In the genomic region with DNA sequence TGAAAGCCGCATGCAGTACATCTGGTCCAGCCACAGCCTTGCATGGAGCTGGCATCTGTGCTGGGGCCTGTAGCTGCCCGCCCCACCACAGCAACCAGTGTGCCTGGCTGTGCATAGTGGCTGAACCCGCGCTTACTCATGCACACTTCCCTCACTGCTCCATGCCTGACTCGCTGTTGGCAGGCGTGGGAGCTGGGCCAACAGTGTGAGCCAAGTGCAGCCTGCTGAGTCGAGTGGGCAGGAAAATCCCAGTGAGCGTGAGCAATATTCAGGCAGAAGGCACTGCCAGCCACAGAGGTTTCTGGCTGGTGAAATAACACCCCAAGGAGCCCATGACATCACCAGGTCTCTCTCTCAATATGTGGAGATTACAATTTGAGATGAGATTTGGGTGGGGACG, we compare ENCODE assay signal across 24 cellular contexts.
DNase-seq lines count a peak whose midpoint lies in the region; ATAC-seq and TF ChIP-seq lines count a peak whose summit lies in the region.
"Had no signal": no experiment of that assay in that cellular context is flagged by ENCODE, and none has a peak within 500 bp of the region (broad histone marks: within the 10 kb centered on the region; RNA-seq: fewer than 3 reads in every experiment).

No MANE protein-coding gene starts in this region.

- H3K27ac ChIP-seq in breast epithelium: no peak overlapping the region
- H3K27ac ChIP-seq in foreskin keratinocyte: no peak overlapping the region
- H3K27ac ChIP-seq: A549, cardiac muscle cell, heart right ventricle had no signal

- intact Hi-C loops in MCF 10A (cut with micrococcal nuclease) (no loop called here), breast epithelium (cut with DNase I; ENCODE audit: low total_unique reads) (no loop called here), Right ventricle myocardium superior (cut with DNase I) (no loop called here), Right ventricle myocardium inferior (cut with DNase I) (no loop called here)

- H3K27me3 ChIP-seq in breast epithelium: no peaks in the 10 kb centered on the region
- no peaks in the 10 kb centered on the region for H3K27me3 ChIP-seq in foreskin keratinocyte
- H3K27me3 ChIP-seq: cardiac muscle cell, heart right ventricle had no signal

- H3K36me3 Mint-ChIP-seq in MCF 10A (ENCODE audit: insufficient read depth, unreplicated experiment): no peaks in the 10 kb centered on the region
- H3K36me3 Mint-ChIP-seq: CD4-positive, CD25-positive, alpha-beta regulatory T cell; WTC11 had no signal

- no TSS peak for BruUV-seq in MCF 10A (replicated peaks; lab: Mats Ljungman, UMichigan)

- H3K27ac Mint-ChIP-seq in MCF 10A (ENCODE audit: low read depth, unreplicated experiment): no peak overlapping the region
- H3K27ac Mint-ChIP-seq: activated CD8-positive, alpha-beta T cell treated with anti-CD3 and anti-CD28 coated beads, Interleukin-2, amount 10 ng/mL, durations not matched to agents 7 days and 5 days; activated T-helper 1 cell treated with anti-CD3 and anti-CD28 coated beads, Interleukin-12 subunit alpha, Interleukin-12 subunit beta, Interleukin-2, Interleukin-4 antibody, amounts not matched to agents 30 ng/mL and 10 ng/mL and 1 ng/mL, durations not matched to agents 14 hours and 24 hours and 36 hours; CD4-positive, CD25-positive, alpha-beta regulatory T cell; nephron progenitor cell; WTC11 had no signal

- H3K9me3 ChIP-seq in breast epithelium: peaks cover 0 to 13% of the 10 kb centered on the region in 2 donors
- H3K9me3 ChIP-seq: A549 had no signal

- H3K27me3 Mint-ChIP-seq in MCF 10A (ENCODE audit: insufficient read depth, unreplicated experiment): no peaks in the 10 kb centered on the region
- H3K27me3 Mint-ChIP-seq: CD4-positive, CD25-positive, alpha-beta regulatory T cell had no signal

- no peak for TF ChIP-seq POLR2A in breast epithelium (IDR thresholded peaks at IDR 0.05)

- no peak overlapping the region for H3K4me3 Mint-ChIP-seq in MCF 10A (ENCODE audit: unreplicated experiment)
- H3K4me3 Mint-ChIP-seq: activated CD8-positive, alpha-beta T cell treated with anti-CD3 and anti-CD28 coated beads, Interleukin-2, amount 10 ng/mL, durations not matched to agents 7 days and 5 days; activated T-helper 1 cell treated with anti-CD3 and anti-CD28 coated beads, Interleukin-12 subunit alpha, Interleukin-12 subunit beta, Interleukin-2, Interleukin-4 antibody, amounts not matched to agents 30 ng/mL and 10 ng/mL and 1 ng/mL, durations not matched to agents 14 hours and 24 hours and 36 hours; CD4-positive, CD25-positive, alpha-beta regulatory T cell; nephron progenitor cell; WTC11 had no signal

- CTCF ChIA-PET in MCF 10A (lab: Yijun Ruan, JAX): interaction anchor here (0.7 kb wide), 1 partner anchor 184 kb away, joined by 3 read pairs; no protein-coding TSS in a partner anchor

- H3K4me1 ChIP-seq in breast epithelium: no peaks in the 10 kb centered on the region
- no peaks in the 10 kb centered on the region for H3K4me1 ChIP-seq in foreskin keratinocyte
- H3K4me1 ChIP-seq: A549, heart right ventricle had no signal

- no peaks in the 10 kb centered on the region for H3K4me1 Mint-ChIP-seq in MCF 10A (ENCODE audit: insufficient read depth, unreplicated experiment)
- H3K4me1 Mint-ChIP-seq: CD4-positive, CD25-positive, alpha-beta regulatory T cell; nephron progenitor cell; WTC11 had no signal

- H3K4me3 ChIP-seq in breast epithelium: no peak overlapping the region
- H3K4me3 ChIP-seq: A549, cardiac muscle cell, heart right ventricle had no signal

- no peak for TF ChIP-seq CTCF in MCF 10A (IDR thresholded peaks at IDR 0.05; ENCODE audit: unreplicated experiment)
- no peak for TF ChIP-seq CTCF in breast epithelium (IDR thresholded peaks at IDR 0.05)
- no peak for TF ChIP-seq CTCF in foreskin keratinocyte (conservative IDR thresholded peaks at IDR 0.05)

- ATAC-seq in foreskin keratinocyte: peak; percentile 81
- ATAC-seq in Right ventricle myocardium superior (ENCODE audit: poor library complexity): no peak
- ATAC-seq in Right ventricle myocardium inferior: no peak
- ATAC-seq: A549; activated CD8-positive, alpha-beta T cell treated with anti-CD3 and anti-CD28 coated beads, Interleukin-2, amount 10 ng/mL, durations not matched to agents 7 days and 5 days; heart right ventricle; HepG2; WTC11 had no signal

- POLR2A ChIA-PET in MCF 10A (lab: Yijun Ruan, JAX): no interaction called here

- no peaks in the 10 kb centered on the region for H3K36me3 ChIP-seq in breast epithelium
- H3K36me3 ChIP-seq: cardiac muscle cell, heart right ventricle had no signal

- DNase-seq in MCF 10A (ENCODE audit: unreplicated experiment) (peak; percentile 49), breast epithelium (ENCODE audit: low spot score in 2 of 2) (no peak), RKO (ENCODE audit: low spot score) (peak; percentile 10), foreskin keratinocyte (peak in 1 of 2 donors; percentile 6), Right ventricle myocardium superior (no peak), DMS79 treated with DMSO at 0.1 percent for 48 hours (lab: John Stamatoyannopoulos, UW) (no peak), NCI-H2081 (lab: John Stamatoyannopoulos, UW) (no peak), Right ventricle myocardium inferior (ENCODE audit: missing footprints) (no peak)
- DNase-seq: activated CD8-positive, alpha-beta T cell treated with anti-CD3 and anti-CD28 coated beads, Interleukin-2, amount 10 ng/mL, durations not matched to agents 7 days and 5 days; CD4-positive, CD25-positive, alpha-beta regulatory T cell; heart right ventricle; mesendoderm; NCI-H2171; nephron progenitor cell; NK-92 treated with Interleukin-12 subunit alpha and Interleukin-12 subunit beta, amount 100 ng/mL, for 24 hours; stimulated activated CD4-positive, alpha-beta T cell treated with anti-CD3 and anti-CD28 coated beads, Interleukin-12 subunit alpha, Interleukin-12 subunit beta, amount 100 ng/mL, for 4 hours; stimulated activated naive CD4-positive, alpha-beta T cell; T-helper 1 cell; trophoblast cell had no signal

- no peaks in the 10 kb centered on the region for H3K9me3 Mint-ChIP-seq in MCF 10A (ENCODE audit: unreplicated experiment)
- H3K9me3 Mint-ChIP-seq: activated T-helper 1 cell treated with anti-CD3 and anti-CD28 coated beads, Interleukin-12 subunit alpha, Interleukin-12 subunit beta, Interleukin-2, Interleukin-4 antibody, amounts not matched to agents 30 ng/mL and 10 ng/mL and 1 ng/mL, durations not matched to agents 14 hours and 24 hours and 36 hours; WTC11 had no signal

Comparison
In these comparisons a context has a peak if more than half of its experiments do, and no peak if none do; other contexts are left out.
1. DNase-seq: peak in MCF 10A (single experiment) and RKO (single experiment); none in breast epithelium (0 of 2), Right ventricle myocardium superior (single experiment), DMS79 treated with DMSO at 0.1 percent for 48 hours (single experiment), NCI-H2081 (0 of 2) and Right ventricle myocardium inferior (single experiment).